ENCODE assay signal across 9 cellular contexts in the genomic region with DNA sequence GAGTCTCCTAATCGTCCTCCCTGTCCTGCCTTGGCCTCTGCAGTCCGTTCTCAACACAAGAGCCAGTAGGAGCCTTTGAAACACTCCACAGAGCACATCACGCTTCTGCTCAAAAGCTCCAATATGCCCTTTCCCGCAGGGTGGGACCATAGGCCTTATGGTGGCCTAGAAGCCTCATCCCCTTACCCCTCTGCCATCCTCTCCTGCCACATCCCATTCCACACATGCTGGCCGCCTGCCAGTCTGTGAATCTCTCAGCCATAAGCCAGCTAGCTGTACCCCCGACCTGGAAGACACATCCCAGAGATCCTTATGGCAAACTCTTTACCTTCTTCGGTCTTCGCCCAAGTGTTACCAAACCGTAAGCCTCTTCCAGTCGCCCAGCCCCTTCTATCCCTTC.
"Had no signal": no experiment of that assay in that cellular context is flagged by ENCODE, and none has a peak within 500 bp of the region (broad histone marks: within the 10 kb centered on the region; RNA-seq: fewer than 3 reads in every experiment).

No MANE protein-coding gene starts in this region.

- H3K9me3 Mint-ChIP-seq: GM23338, H9, HFFc6 had no signal

- H3K36me3 ChIP-seq: HAP-1 had no signal

- H3K27ac ChIP-seq: GM23248 had no signal

- H3K4me3 Mint-ChIP-seq: GM23338, H9, HFFc6 had no signal

- H3K4me3 ChIP-seq: GM23248, GM23338, HAP-1 had no signal

- H3K27ac Mint-ChIP-seq: GM23338, H9, HFFc6 had no signal

- DNase-seq: GM23248, GOT3, H7, H9, HCEC 1CT, HFFc6 had no signal

- ATAC-seq: GM23338, HCT116 had no signal
